ENCODE assay signal across 11 cellular contexts in the genomic region with DNA sequence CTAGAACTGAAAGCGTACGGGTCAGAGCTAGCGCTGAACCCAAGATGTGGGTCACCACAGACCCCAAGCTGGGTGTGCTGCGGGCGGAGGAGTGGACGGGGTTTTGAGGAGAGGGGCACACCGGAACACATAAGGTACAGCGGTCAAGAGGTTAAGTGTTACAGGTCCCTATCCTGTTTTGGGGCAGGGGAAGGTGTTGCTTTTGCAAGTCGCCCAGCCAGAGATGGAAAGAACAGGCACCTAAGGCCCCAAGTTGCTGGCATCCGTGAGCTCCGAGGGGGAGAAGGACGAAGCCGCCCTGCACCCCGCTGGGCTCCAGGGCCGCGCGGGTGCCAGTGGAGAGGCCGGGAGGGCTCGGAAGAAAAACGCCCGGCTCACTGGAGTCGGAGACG. TPM values are rescaled to one million over a fixed set of nuclear protein-coding genes. Genes with fewer than 3 reads are reported as not detected.
A peak's percentile ranks its signal among the peaks of the same experiment; 100 is the strongest.
DNase-seq lines count a peak whose midpoint lies in the region; ATAC-seq and TF ChIP-seq lines count a peak whose summit lies in the region.
"Had no signal": no experiment of that assay in that cellular context is flagged by ENCODE, and none has a peak within 500 bp of the region (broad histone marks: within the 10 kb centered on the region; RNA-seq: fewer than 3 reads in every experiment).

No MANE protein-coding gene starts in this region.

- peak overlapping the region; percentile 32 for H3K4me3 Mint-ChIP-seq in stimulated activated naive CD8-positive, alpha-beta T cell treated with anti-CD3 and anti-CD28 coated beads, Interleukin-15, Interleukin-2, amounts not matched to agents 100 ng/mL and 50 ng/mL, for 24 hours
- H3K4me3 Mint-ChIP-seq in endothelial cell (ENCODE audit: unreplicated experiment), result peak overlapping the region; percentile 89
- H3K4me3 Mint-ChIP-seq in naive thymus-derived CD8-positive, alpha-beta T cell, result peak overlapping the region in 8 of 10 donors; percentile 5 to 73 (median 46)

- peaks cover 20% of the 10 kb centered on the region for H3K4me1 Mint-ChIP-seq in stimulated activated naive CD8-positive, alpha-beta T cell treated with anti-CD3 and anti-CD28 coated beads, Interleukin-15, Interleukin-2, amounts not matched to agents 100 ng/mL and 50 ng/mL, for 24 hours (ENCODE audit: low read depth)
- H3K4me1 Mint-ChIP-seq in endothelial cell (ENCODE audit: unreplicated experiment), result peaks cover 21% of the 10 kb centered on the region
- peaks cover 8 to 21% (median 14%) of the 10 kb centered on the region in 4 donors for H3K4me1 Mint-ChIP-seq in naive thymus-derived CD8-positive, alpha-beta T cell

- no peak for TF ChIP-seq CTCF in endothelial cell (IDR thresholded peaks at IDR 0.05; ENCODE audit: unreplicated experiment)

- peaks cover 53% of the 10 kb centered on the region for H3K27me3 Mint-ChIP-seq in stimulated activated naive CD8-positive, alpha-beta T cell treated with anti-CD3 and anti-CD28 coated beads, Interleukin-15, Interleukin-2, amounts not matched to agents 100 ng/mL and 50 ng/mL, for 24 hours
- H3K27me3 Mint-ChIP-seq in endothelial cell (ENCODE audit: unreplicated experiment), result peaks cover 5% of the 10 kb centered on the region
- H3K27me3 Mint-ChIP-seq in naive thymus-derived CD8-positive, alpha-beta T cell, result peaks cover 20 to 61% (median 33%) of the 10 kb centered on the region in 5 donors

- POLR2A ChIA-PET in naive thymus-derived CD8-positive, alpha-beta T cell (lab: Charles Lee), result no interaction called here

- no peak for ATAC-seq in stimulated activated naive CD8-positive, alpha-beta T cell treated with anti-CD3 and anti-CD28 coated beads, Interleukin-15, Interleukin-2, amounts not matched to agents 100 U/mL and 50 U/mL, for 24 hours
- no peak for ATAC-seq in naive thymus-derived CD8-positive, alpha-beta T cell
- no peak for ATAC-seq in GM18870 (IDR thresholded peaks at IDR 0.05; ENCODE audit: unreplicated experiment)

- no peaks in the 10 kb centered on the region for H3K36me3 Mint-ChIP-seq in stimulated activated naive CD8-positive, alpha-beta T cell treated with anti-CD3 and anti-CD28 coated beads, Interleukin-15, Interleukin-2, amounts not matched to agents 100 ng/mL and 50 ng/mL, for 24 hours (ENCODE audit: low read depth)
- peaks cover 6% of the 10 kb centered on the region for H3K36me3 Mint-ChIP-seq in endothelial cell (ENCODE audit: low read depth, unreplicated experiment)
- H3K36me3 Mint-ChIP-seq in naive thymus-derived CD8-positive, alpha-beta T cell, result no peaks in the 10 kb centered on the region
- H3K36me3 Mint-ChIP-seq: immature natural killer cell had no signal

- H3K27ac Mint-ChIP-seq in stimulated activated naive CD8-positive, alpha-beta T cell treated with anti-CD3 and anti-CD28 coated beads, Interleukin-15, Interleukin-2, amounts not matched to agents 100 ng/mL and 50 ng/mL, for 24 hours, result no peak overlapping the region
- H3K27ac Mint-ChIP-seq in endothelial cell (ENCODE audit: unreplicated experiment), result peak overlapping the region; percentile 13
- H3K27ac Mint-ChIP-seq in naive thymus-derived CD8-positive, alpha-beta T cell, result no peak overlapping the region
- H3K27ac Mint-ChIP-seq: immature natural killer cell had no signal

- no peak for DNase-seq in stimulated activated naive CD8-positive, alpha-beta T cell treated with anti-CD3 and anti-CD28 coated beads, Interleukin-15, Interleukin-2, amounts not matched to agents 100 U/mL and 50 U/mL, for 24 hours
- DNase-seq in endothelial cell (ENCODE audit: low spot score) (no peak), NCI-H345 treated with DMSO at 0.1 percent for 48 hours (lab: John Stamatoyannopoulos, UW; ENCODE audit: unreplicated experiment) (no peak), SIG-M5 treated with dmso at 0.1 percent for 504 hours (lab: John Stamatoyannopoulos, UW; ENCODE audit: unreplicated experiment) (no peak)
- no peak for DNase-seq in naive thymus-derived CD8-positive, alpha-beta T cell
- DNase-seq in stimulated activated CD4-positive, alpha-beta T cell treated with anti-CD3 and anti-CD28 coated beads, Interleukin-2, amount 100 ng/mL, for 48 hours, result no peak
- DNase-seq: activated CD4-positive, CD25-positive, alpha-beta regulatory T cell treated with anti-CD3 and anti-CD28 coated beads, Interleukin-2, amount 50 U/mL, for 72 hours; immature natural killer cell; NCI-H1092 treated with DMSO at 0.1 percent for 48 hours had no signal

- no peaks in the 10 kb centered on the region for H3K9me3 Mint-ChIP-seq in stimulated activated naive CD8-positive, alpha-beta T cell treated with anti-CD3 and anti-CD28 coated beads, Interleukin-15, Interleukin-2, amounts not matched to agents 100 ng/mL and 50 ng/mL, for 24 hours
- no peaks in the 10 kb centered on the region for H3K9me3 Mint-ChIP-seq in endothelial cell (ENCODE audit: unreplicated experiment)
- no peaks in the 10 kb centered on the region for H3K9me3 Mint-ChIP-seq in naive thymus-derived CD8-positive, alpha-beta T cell
- H3K9me3 Mint-ChIP-seq: immature natural killer cell had no signal

RNA-seq across cellular contexts. Expression of a gene that starts 0.9 kb away (rescaled TPM):
- total RNA-seq in endothelial cell (ENCODE audit: unreplicated experiment), result 10.6 TPM
- not detected for total RNA-seq in naive thymus-derived CD8-positive, alpha-beta T cell
- polyA plus RNA-seq in naive thymus-derived CD8-positive, alpha-beta T cell, result under 1 TPM in 1 of 3 donors, not detected in 2; 0.17 TPM
- polyA plus RNA-seq: immature natural killer cell had no signal

Comparison
In these comparisons a context has a peak if more than half of its experiments do, and no peak if none do; other contexts are left out.
1. H3K4me3 Mint-ChIP-seq: peak in every context shown above with its lines; median percentile 89 in endothelial cell; 46 in naive thymus-derived CD8-positive, alpha-beta T cell; 32 in stimulated activated naive CD8-positive, alpha-beta T cell treated with anti-CD3 and anti-CD28 coated beads, Interleukin-15, Interleukin-2, amounts not matched to agents 100 ng/mL and 50 ng/mL, for 24 hours.
2. RNA of a gene that starts 0.9 kb away (total RNA-seq): 10.6 TPM in endothelial cell (single experiment); not detected in naive thymus-derived CD8-positive, alpha-beta T cell; every median in the first group is over 10 times any median in the second.